In genomic region chr14:93059917-93060545, GRCh38 we compare ENCODE assay signal across 12 cellular contexts. TPM values are rescaled to one million over a fixed set of nuclear protein-coding genes. Genes with fewer than 3 reads are reported as not detected.
DNase-seq lines count a peak whose midpoint lies in the region; ATAC-seq, FAIRE-seq and TF ChIP-seq lines count a peak whose summit lies in the region.
"Had no signal": no experiment of that assay in that cellular context is flagged by ENCODE, and none has a peak within 500 bp of the region (broad histone marks: within the 10 kb centered on the region; RNA-seq: fewer than 3 reads in every experiment).

No MANE protein-coding gene starts in this region.

- peak overlapping the region; percentile 10 for H3K27ac Mint-ChIP-seq in activated T-helper 2 cell treated with anti-CD3 and anti-CD28 coated beads, Interferon-gamma antibody, Interleukin-2, Interleukin-4, amounts not matched to agents 10 μg/mL and 5 μg/mL and 100 μg/mL, durations not matched to agents 14 hours and 24 hours and 36 hours
- no peak overlapping the region for H3K27ac Mint-ChIP-seq in activated CD4-positive, alpha-beta memory T cell treated with anti-CD3 and anti-CD28 coated beads for 36 hours

- H3K9me3 ChIP-seq in A549 (no peaks in the 10 kb centered on the region), mesodermal cell (ENCODE audit: control insufficient read depth, low read length) (no peaks in the 10 kb centered on the region), adrenal gland (replicated peaks in 1 of 3) (no peaks in the 10 kb centered on the region)

- FAIRE-seq in A549 (lab: Jason Lieb, UNC) = no peak

- DNase-seq in A549 (ENCODE audit: low read depth in 1 of 2, low spot score in 1 of 2) (peak in 1 of 2 experiments; percentile 21), adrenal gland (no peak), T1000 (lab: John Stamatoyannopoulos, UW) (no peak)
- no peak for DNase-seq in activated T-helper 2 cell treated with anti-CD3 and anti-CD28 coated beads, Interferon-gamma antibody, Interleukin-2, Interleukin-4, amounts not matched to agents 10 μg/mL and 5 μg/mL and 100 μg/mL, durations not matched to agents 14 hours and 24 hours and 36 hours (ENCODE audit: low spot score)
- no peak for DNase-seq in activated CD4-positive, alpha-beta memory T cell treated with anti-CD3 and anti-CD28 coated beads for 36 hours
- DNase-seq: effector memory CD4-positive, alpha-beta T cell; NCI-H1092 treated with DMSO at 0.1 percent for 48 hours; stimulated activated naive CD4-positive, alpha-beta T cell treated with Interleukin-2 at 50 U/mL for 16 hours had no signal

- peak overlapping the region in 1 of 2 experiments; percentile 71; a peak in 3 of 6 replicates for H3K27ac ChIP-seq in A549
- peak overlapping the region; percentile 23 for H3K27ac ChIP-seq in mesodermal cell (ENCODE audit: low read depth, low read length, severe bottlenecking)
- H3K27ac ChIP-seq in adrenal gland = no peak overlapping the region
- H3K27ac ChIP-seq: skin epidermis had no signal

- ATAC-seq in A549 (peak; percentile 12 to 47; a peak in 3 of 6 replicates), GM21786 (IDR thresholded peaks at IDR 0.05; ENCODE audit: unreplicated experiment) (peak; percentile 53), GM21390 (IDR thresholded peaks at IDR 0.05; ENCODE audit: unreplicated experiment) (no peak)

- no peaks in the 10 kb centered on the region for H3K36me3 Mint-ChIP-seq in activated T-helper 2 cell treated with anti-CD3 and anti-CD28 coated beads, Interferon-gamma antibody, Interleukin-2, Interleukin-4, amounts not matched to agents 10 μg/mL and 5 μg/mL and 100 μg/mL, durations not matched to agents 14 hours and 24 hours and 36 hours (ENCODE audit: low read depth)
- H3K36me3 Mint-ChIP-seq in activated CD4-positive, alpha-beta memory T cell treated with anti-CD3 and anti-CD28 coated beads for 36 hours = no peaks in the 10 kb centered on the region

- H3K4me3 ChIP-seq in A549 (no peak overlapping the region), mesodermal cell (ENCODE audit: extremely low read depth, insufficient read depth, low read length, poor library complexity, severe bottlenecking) (no peak overlapping the region), adrenal gland (no peak overlapping the region)
- H3K4me3 ChIP-seq: skin epidermis had no signal

- no peaks in the 10 kb centered on the region for H3K27me3 ChIP-seq in adrenal gland

- H3K9me3 Mint-ChIP-seq in activated T-helper 2 cell treated with anti-CD3 and anti-CD28 coated beads, Interferon-gamma antibody, Interleukin-2, Interleukin-4, amounts not matched to agents 10 μg/mL and 5 μg/mL and 100 μg/mL, durations not matched to agents 14 hours and 24 hours and 36 hours = no peaks in the 10 kb centered on the region
- H3K9me3 Mint-ChIP-seq in activated CD4-positive, alpha-beta memory T cell treated with anti-CD3 and anti-CD28 coated beads for 36 hours = no peaks in the 10 kb centered on the region

- no peak for TF ChIP-seq RAD21 in A549 (conservative IDR thresholded peaks at IDR 0.05 in 1 of 2, IDR thresholded peaks at IDR 0.05 in 1 of 2)

- no peaks in the 10 kb centered on the region for H3K27me3 Mint-ChIP-seq in activated T-helper 2 cell treated with anti-CD3 and anti-CD28 coated beads, Interferon-gamma antibody, Interleukin-2, Interleukin-4, amounts not matched to agents 10 μg/mL and 5 μg/mL and 100 μg/mL, durations not matched to agents 14 hours and 24 hours and 36 hours (ENCODE audit: low read depth)
- H3K27me3 Mint-ChIP-seq in activated CD4-positive, alpha-beta memory T cell treated with anti-CD3 and anti-CD28 coated beads for 36 hours = no peaks in the 10 kb centered on the region

- WGBS in A549 (ENCODE audit: missing lambda C conversion rate) = 60% methylated on average over 9 of the region's 9 CpGs
- WGBS in mesodermal cell (ENCODE audit: insufficient coverage in 2 of 2), 2 experiments = 82 to 89% methylated on average over 6 to 7 of the region's 9 CpGs
- WGBS in adrenal gland, 4 donors = 68 to 79% (median 74%) methylated on average over 6 to 9 of the region's 9 CpGs

- no peak overlapping the region for H3K4me2 ChIP-seq in A549

- POLR2A ChIA-PET in A549 (lab: Yijun Ruan, JAX) = interaction anchor here (0.5 kb wide), 1 partner anchor 60 kb away, joined by 5 read pairs; no protein-coding TSS in a partner anchor
- POLR2A ChIA-PET in activated CD4-positive, alpha-beta memory T cell treated with anti-CD3 and anti-CD28 coated beads for 36 hours (lab: Charles Lee) = no interaction called here

- TF ChIP-seq CTCF in A549 (IDR thresholded peaks at IDR 0.05) = no peak
- no peak for TF ChIP-seq CTCF in adrenal gland (IDR thresholded peaks at IDR 0.05)

- TF ChIP-seq EP300 in A549 (IDR thresholded peaks at IDR 0.05) = no peak

- CTCF ChIA-PET in A549 (lab: Yijun Ruan, JAX) = interaction anchor here (0.7 to 2.1 kb wide), 3 partner anchors 12 to 108 kb away, joined by 4 to 6 read pairs (median 4); no protein-coding TSS in a partner anchor
- CTCF ChIA-PET in activated CD4-positive, alpha-beta memory T cell treated with anti-CD3 and anti-CD28 coated beads for 36 hours (lab: Charles Lee) = no interaction called here

- intact Hi-C loops in activated T-helper 2 cell treated with anti-CD3 and anti-CD28 coated beads, Interferon-gamma antibody, Interleukin-2, Interleukin-4, amounts not matched to agents 10 μg/mL and 5 μg/mL and 100 μg/mL, durations not matched to agents 14 hours and 24 hours and 36 hours (cut with micrococcal nuclease) = no loop called here
- intact Hi-C loops in activated CD4-positive, alpha-beta memory T cell treated with anti-CD3 and anti-CD28 coated beads for 36 hours (cut with micrococcal nuclease) = no loop called here
- intact Hi-C loops in adrenal gland (cut with DNase I) = no loop called here

- H3K36me3 ChIP-seq in mesodermal cell (ENCODE audit: control insufficient read depth, insufficient read depth, low read length) (no peaks in the 10 kb centered on the region), adrenal gland (replicated peaks in 1 of 2) (no peaks in the 10 kb centered on the region)

- no peak overlapping the region for H3K4me3 Mint-ChIP-seq in activated T-helper 2 cell treated with anti-CD3 and anti-CD28 coated beads, Interferon-gamma antibody, Interleukin-2, Interleukin-4, amounts not matched to agents 10 μg/mL and 5 μg/mL and 100 μg/mL, durations not matched to agents 14 hours and 24 hours and 36 hours (ENCODE audit: low read depth)
- H3K4me3 Mint-ChIP-seq in activated CD4-positive, alpha-beta memory T cell treated with anti-CD3 and anti-CD28 coated beads for 36 hours = no peak overlapping the region

- TF ChIP-seq POLR2A in A549 (IDR thresholded peaks at IDR 0.05; ENCODE audit: low read length) (no peak), adrenal gland (IDR thresholded peaks at IDR 0.05) (no peak)

- H3K4me1 ChIP-seq in A549 (peaks cover 47% of the 10 kb centered on the region), mesodermal cell (ENCODE audit: control insufficient read depth, insufficient read depth, low read length, poor library complexity, severe bottlenecking) (peaks cover 14% of the 10 kb centered on the region), adrenal gland (replicated peaks in 1 of 2) (peaks cover 16 to 25% of the 10 kb centered on the region in 2 donors)

- peaks cover 17% of the 10 kb centered on the region for H3K4me1 Mint-ChIP-seq in activated T-helper 2 cell treated with anti-CD3 and anti-CD28 coated beads, Interferon-gamma antibody, Interleukin-2, Interleukin-4, amounts not matched to agents 10 μg/mL and 5 μg/mL and 100 μg/mL, durations not matched to agents 14 hours and 24 hours and 36 hours (ENCODE audit: low read depth)
- peaks cover 12% of the 10 kb centered on the region for H3K4me1 Mint-ChIP-seq in activated CD4-positive, alpha-beta memory T cell treated with anti-CD3 and anti-CD28 coated beads for 36 hours (ENCODE audit: low read depth)

TF ChIP-seq in A549, 52 proteins besides CTCF, POLR2A, EP300 and RAD21 (continues in another document):
- TF ChIP-seq ATOH8 (CRISPR knock-in tag; IDR thresholded peaks at IDR 0.05; ENCODE audit: low read depth) = no peak
- TF ChIP-seq SREBF2 (IDR thresholded peaks at IDR 0.05) = no peak
- TF ChIP-seq CHD4 (IDR thresholded peaks at IDR 0.05; ENCODE audit: borderline replicate concordance) = no peak
- no peak for TF ChIP-seq NPAS2 (CRISPR knock-in tag; IDR thresholded peaks at IDR 0.05; ENCODE audit: borderline replicate concordance)
- no peak for TF ChIP-seq FOSB (CRISPR knock-in tag; IDR thresholded peaks at IDR 0.05)
- TF ChIP-seq ZFP36 (IDR thresholded peaks at IDR 0.05; ENCODE audit: borderline replicate concordance, partially characterized antibody) = no peak
- TF ChIP-seq ESRRA (IDR thresholded peaks at IDR 0.05; ENCODE audit: borderline replicate concordance, low read length) = no peak
- no peak for TF ChIP-seq HOXB13 (CRISPR knock-in tag; IDR thresholded peaks at IDR 0.05; ENCODE audit: low read depth)
- TF ChIP-seq FOXS1 (CRISPR knock-in tag; IDR thresholded peaks at IDR 0.05) = no peak
- no peak for TF ChIP-seq NFE2L2 (conservative IDR thresholded peaks at IDR 0.05; ENCODE audit: low read length)
- no peak for TF ChIP-seq SMC3 (IDR thresholded peaks at IDR 0.05)
- TF ChIP-seq KDM5A (IDR thresholded peaks at IDR 0.05) = no peak

RNA-seq across cellular contexts. Expression of gene ITPK1, which starts 55.7 kb away (rescaled TPM):
- polyA plus RNA-seq in A549 (2011; rRNA removed) (47.0 and 59.1 TPM in 2 replicates), A549 (2017; fragmentation: RNase III; extraction: RNeasy Plus Mini Kit Qiagen cat#74134 plus additional on column Dnase treatment) (42.7 to 46.2 TPM (median 42.9 TPM) in 3 replicates), adrenal gland (100 to 1,000 TPM in 1 of 3 donors, 10 to 100 TPM in 2; 31.9 to 148 (median 40.2) TPM)
- 49.6 and 70.1 TPM in 2 replicates for polyA plus RNA-seq in A549 (2012; cell fraction: cytosol; rRNA removed)
- 57.5 and 66.3 TPM in 2 replicates for polyA plus RNA-seq in A549 (2012; cell fraction: nucleus; rRNA removed)
- polyA minus RNA-seq in A549 (2011; rRNA and poly(A)+ RNA removed) = 173 and 199 TPM in 2 replicates
- total RNA-seq in activated T-helper 2 cell treated with anti-CD3 and anti-CD28 coated beads, Interferon-gamma antibody, Interleukin-2, Interleukin-4, amounts not matched to agents 10 μg/mL and 5 μg/mL and 100 μg/mL, durations not matched to agents 14 hours and 24 hours and 36 hours = 66.9 and 70.8 TPM in 2 replicates
- polyA plus RNA-seq in mesodermal cell (2013, experiment 1 of 2) = 20.5 TPM
- polyA plus RNA-seq in mesodermal cell (2013, experiment 2 of 2) = 17.4 TPM
- 10 to 100 TPM; 28.1 to 35.2 TPM for total RNA-seq in activated CD4-positive, alpha-beta memory T cell treated with anti-CD3 and anti-CD28 coated beads for 36 hours
- 100 to 1,000 TPM in 1 of 8 donors, 10 to 100 TPM in 7; 43.3 to 182 (median 51.9) TPM for total RNA-seq in adrenal gland
